8 cellular contexts compared by ENCODE assay signal in genomic region chr6:10719386-10720228, GRCh38. TPM values are rescaled to one million over a fixed set of nuclear protein-coding genes. Genes with fewer than 3 reads are reported as not detected.
DNase-seq lines count a peak whose midpoint lies in the region; ATAC-seq and FAIRE-seq lines count a peak whose summit lies in the region.

No MANE protein-coding gene starts in this region.

- H3K9me3 Mint-ChIP-seq in immature natural killer cell, result peaks cover 0 to 1% (median 0%) of the 10 kb centered on the region in 6 donors
- no peaks in the 10 kb centered on the region for H3K9me3 Mint-ChIP-seq in stimulated activated naive CD8-positive, alpha-beta T cell treated with anti-CD3 and anti-CD28 coated beads, Interleukin-15, Interleukin-2, amounts not matched to agents 100 ng/mL and 50 ng/mL, for 24 hours

- H3K27ac ChIP-seq in ACC112 (ENCODE audit: low read depth, low read length) (no peak overlapping the region), KOPT-K1 (ENCODE audit: low read depth, low read length, poor library complexity, severe bottlenecking) (peak overlapping the region; percentile 97)

- H3K4me1 Mint-ChIP-seq in immature natural killer cell, result peaks cover 50 to 52% of the 10 kb centered on the region in 2 donors
- peaks cover 40% of the 10 kb centered on the region for H3K4me1 Mint-ChIP-seq in stimulated activated naive CD8-positive, alpha-beta T cell treated with anti-CD3 and anti-CD28 coated beads, Interleukin-15, Interleukin-2, amounts not matched to agents 100 ng/mL and 50 ng/mL, for 24 hours (ENCODE audit: low read depth)

- peak overlapping the region; percentile 77 for H3K4me3 ChIP-seq in ACC112 (ENCODE audit: low read depth, low read length)

- H3K27me3 ChIP-seq in ACC112 (ENCODE audit: insufficient read depth, low read length), result no peaks in the 10 kb centered on the region

- H3K36me3 ChIP-seq in ACC112 (ENCODE audit: insufficient read depth, low read length), result no peaks in the 10 kb centered on the region
- H3K36me3 ChIP-seq in KOPT-K1 (ENCODE audit: insufficient read depth, low read length), result no peaks in the 10 kb centered on the region

- peaks cover 9% of the 10 kb centered on the region for H3K4me1 ChIP-seq in ACC112 (ENCODE audit: control insufficient read depth, insufficient read depth, low read length, unreplicated experiment)

- peak overlapping the region; percentile 75 to 90 (median 85) for H3K4me3 Mint-ChIP-seq in immature natural killer cell
- peak overlapping the region; percentile 93 for H3K4me3 Mint-ChIP-seq in stimulated activated naive CD8-positive, alpha-beta T cell treated with anti-CD3 and anti-CD28 coated beads, Interleukin-15, Interleukin-2, amounts not matched to agents 100 ng/mL and 50 ng/mL, for 24 hours

- peak; percentile 10 for DNase-seq in activated gamma-delta T cell treated with anti-CD3 and anti-CD28 coated beads, Interleukin-2, amount 50 U/mL, for 16 hours (ENCODE audit: low read depth)
- DNase-seq in immature natural killer cell, result peak; percentile 41 to 57 (median 54)
- DNase-seq in NOMO-1 (lab: John Stamatoyannopoulos, UW; ENCODE audit: unreplicated experiment in 2 of 2), result no peak
- no peak for DNase-seq in HTR-8/SVneo (ENCODE audit: insufficient read length, low spot score)

- peak overlapping the region; percentile 25 to 92 (median 80) for H3K27ac Mint-ChIP-seq in immature natural killer cell
- peak overlapping the region; percentile 80 for H3K27ac Mint-ChIP-seq in stimulated activated naive CD8-positive, alpha-beta T cell treated with anti-CD3 and anti-CD28 coated beads, Interleukin-15, Interleukin-2, amounts not matched to agents 100 ng/mL and 50 ng/mL, for 24 hours

- H3K9me3 ChIP-seq in KOPT-K1 (ENCODE audit: insufficient read depth, low read length, poor library complexity, severe bottlenecking), result peaks cover 18% of the 10 kb centered on the region

- no peak for ATAC-seq in GM19452 (IDR thresholded peaks at IDR 0.05; ENCODE audit: unreplicated experiment)

- H3K79me2 ChIP-seq in ACC112 (ENCODE audit: control insufficient read depth, insufficient read depth, low read length, unreplicated experiment), result peaks cover 16% of the 10 kb centered on the region

- peaks cover 9 to 26% (median 12%) of the 10 kb centered on the region in 3 donors for H3K27me3 Mint-ChIP-seq in immature natural killer cell (ENCODE audit: low read depth in 3 of 3)
- no peaks in the 10 kb centered on the region for H3K27me3 Mint-ChIP-seq in stimulated activated naive CD8-positive, alpha-beta T cell treated with anti-CD3 and anti-CD28 coated beads, Interleukin-15, Interleukin-2, amounts not matched to agents 100 ng/mL and 50 ng/mL, for 24 hours

- H2AFZ ChIP-seq in ACC112 (ENCODE audit: low read length, unreplicated experiment), result peak overlapping the region; percentile 5

- H3K36me3 Mint-ChIP-seq in immature natural killer cell, result peaks cover 0 to 3% (median 0%) of the 10 kb centered on the region in 3 donors
- H3K36me3 Mint-ChIP-seq in stimulated activated naive CD8-positive, alpha-beta T cell treated with anti-CD3 and anti-CD28 coated beads, Interleukin-15, Interleukin-2, amounts not matched to agents 100 ng/mL and 50 ng/mL, for 24 hours (ENCODE audit: low read depth), result no peaks in the 10 kb centered on the region

- FAIRE-seq in HTR-8/SVneo (lab: Jason Lieb, UNC), result no peak

RNA-seq across cellular contexts. Expression of gene TMEM14C, which starts 3.3 kb away (rescaled TPM):
- polyA plus RNA-seq in immature natural killer cell, result 10 to 100 TPM; 30.4 to 81.2 (median 45.8) TPM

RNA-seq across cellular contexts. Expression of gene PAK1IP1, which starts 24.8 kb away (rescaled TPM):
- polyA plus RNA-seq in immature natural killer cell, result 10 to 100 TPM in 2 of 3 donors, 1 to 10 TPM in 1; 7.1 to 16.3 (median 10.0) TPM

RNA-seq across cellular contexts. Expression of gene C6orf52, which starts 25.2 kb away (rescaled TPM):
- polyA plus RNA-seq in immature natural killer cell, result 1 to 10 TPM in 2 of 3 donors, not detected in 1; 3.1 to 3.3 TPM

RNA-seq across cellular contexts. Expression of gene TMEM14B, which starts 28.0 kb away (rescaled TPM):
- 100 to 1,000 TPM; 111 to 183 (median 126) TPM for polyA plus RNA-seq in immature natural killer cell

Comparison
In these comparisons a context has a peak if more than half of its experiments do, and no peak if none do; other contexts are left out.
1. DNase-seq: peak in activated gamma-delta T cell treated with anti-CD3 and anti-CD28 coated beads, Interleukin-2, amount 50 U/mL, for 16 hours (single experiment) and immature natural killer cell (3 of 3); none in NOMO-1 (0 of 2) and HTR-8/SVneo (single experiment).